Comparison of ENCODE assay signal across 10 cellular contexts in the genomic region with DNA sequence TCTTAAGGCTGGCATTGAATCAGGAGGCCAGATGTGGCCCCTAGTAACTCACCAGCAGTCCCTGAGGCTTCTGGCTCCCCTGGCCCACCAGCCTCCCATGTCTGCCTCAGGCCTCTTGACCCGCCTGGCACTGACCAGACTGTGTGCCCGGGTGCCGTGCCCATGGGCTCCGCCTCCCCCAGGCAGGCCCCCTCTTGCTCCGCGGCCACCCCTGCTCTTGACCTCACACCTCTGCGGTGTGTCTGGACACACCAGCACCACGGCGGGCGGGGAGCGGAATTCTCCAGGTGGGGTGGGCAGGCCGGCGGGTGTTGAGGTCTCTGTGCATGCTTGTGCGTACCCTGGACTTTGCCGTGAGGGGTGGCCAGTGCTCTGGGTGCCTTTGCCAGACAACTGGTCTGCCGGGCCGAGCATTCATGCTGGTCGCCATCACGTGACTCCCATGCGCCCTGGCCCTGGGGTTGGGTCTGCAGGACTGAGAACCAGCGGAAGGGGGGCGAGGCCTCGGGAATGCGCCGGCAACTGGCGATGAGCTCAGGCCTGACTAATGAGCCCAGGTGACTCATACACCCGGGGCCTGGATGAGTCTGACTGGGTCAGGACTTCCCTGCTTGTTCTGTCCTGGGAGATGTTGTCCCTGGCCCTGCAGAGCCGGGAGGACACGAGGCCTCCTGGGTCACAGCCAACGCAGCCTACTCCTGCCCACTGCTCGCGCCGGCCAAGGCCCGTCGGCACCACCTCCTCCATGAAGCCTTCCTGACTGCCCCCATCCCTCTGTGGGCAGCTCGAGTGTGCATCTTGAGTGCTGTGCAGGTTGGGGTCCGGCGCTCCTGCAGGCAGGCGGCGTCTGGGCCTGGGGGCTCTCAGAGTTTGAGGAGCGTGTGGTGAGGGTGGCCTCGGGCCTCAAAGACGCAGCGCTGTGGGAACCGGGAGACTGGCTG. TPM values are rescaled to one million over a fixed set of nuclear protein-coding genes. Genes with fewer than 3 reads are reported as not detected.
DNase-seq lines count a peak whose midpoint lies in the region; ATAC-seq and TF ChIP-seq lines count a peak whose summit lies in the region.
"Had no signal": no experiment of that assay in that cellular context is flagged by ENCODE, and none has a peak within 500 bp of the region (broad histone marks: within the 10 kb centered on the region; RNA-seq: fewer than 3 reads in every experiment).

No MANE protein-coding gene starts in this region.

- H2BK15ac ChIP-seq in mesendoderm (replicated peaks; ENCODE audit: low read depth), result no peak overlapping the region

- intact Hi-C loops in head of caudate nucleus (cut with DNase I), result no loop called here

- no peak overlapping the region for H4K5ac ChIP-seq in mesendoderm (ENCODE audit: low read length)

- DNase-seq in AG04449 (ENCODE audit: low read depth, low spot score) (peak; percentile 71), NCI-H226 (peak; percentile 97), epidermal melanocyte (ENCODE audit: insufficient read length, low spot score) (peak; percentile 95), mesendoderm (peak; percentile 97), NCI-H187 treated with DMSO at 0.1 percent for 48 hours (lab: John Stamatoyannopoulos, UW) (no peak), head of caudate nucleus (no peak)
- DNase-seq: activated naive CD8-positive, alpha-beta T cell treated with anti-CD3 and anti-CD28 coated beads, Interleukin-2, amount 10 ng/mL, durations not matched to agents 7 days and 5 days; CD4-positive, CD25-positive, alpha-beta regulatory T cell had no signal

- H3K4me2 ChIP-seq in mesendoderm (ENCODE audit: low read length), result no peak overlapping the region

- ATAC-seq in GM18498 (IDR thresholded peaks at IDR 0.05; ENCODE audit: unreplicated experiment), result no peak
- no peak for ATAC-seq in HG02610 (IDR thresholded peaks at IDR 0.05; ENCODE audit: unreplicated experiment)

- no peaks in the 10 kb centered on the region for H3K27me3 ChIP-seq in mesendoderm (ENCODE audit: insufficient read depth, low read length, poor library complexity)

- H3K4me3 ChIP-seq in AG04449 (ENCODE audit: low read depth, low read length) (no peak overlapping the region), mesendoderm (ENCODE audit: low read length) (no peak overlapping the region)

- no peak overlapping the region for H3K23ac ChIP-seq in mesendoderm (ENCODE audit: low read length)

- H3K36me3 ChIP-seq in mesendoderm (ENCODE audit: control insufficient read depth, insufficient read depth, low read length), result peaks cover 2% of the 10 kb centered on the region

- peak overlapping the region; percentile 1 for H3K27ac ChIP-seq in mesendoderm (ENCODE audit: low read depth, low read length)

- no peak for TF ChIP-seq CTCF in AG04449 (IDR thresholded peaks at IDR 0.05; ENCODE audit: insufficient read depth, low read length, missing control alignments)

- no peak overlapping the region for H2AK5ac ChIP-seq in mesendoderm (ENCODE audit: low read length)

- CTCF ChIA-PET in AG04449 (lab: Yijun Ruan, JAX), result interaction anchor here (1.0 to 1.7 kb wide), 3 partner anchors 9 to 12 kb away, joined by 3 to 6 read pairs (median 4); no protein-coding TSS in a partner anchor

- POLR2A ChIA-PET in AG04449 (lab: Yijun Ruan, JAX), result interaction anchor here (1.3 kb wide), 1 partner anchor 134 kb away, joined by 6 read pairs; no protein-coding TSS in a partner anchor

- no peak overlapping the region for H3K4ac ChIP-seq in mesendoderm (ENCODE audit: low read depth, low read length)

- H3K79me2 ChIP-seq in mesendoderm (ENCODE audit: control insufficient read depth, insufficient read depth, low read length), result peaks cover 78% of the 10 kb centered on the region

- H3K4me1 ChIP-seq in mesendoderm (ENCODE audit: control insufficient read depth, low read depth, low read length), result peaks cover 4% of the 10 kb centered on the region

- no peak overlapping the region for H4K8ac ChIP-seq in mesendoderm (ENCODE audit: low read depth, low read length)

- WGBS in mesendoderm (ENCODE audit: extremely low coverage, insufficient coverage, low lambda C conversion rate), result no CpG with 5 or more reads among the region's 45 CpGs

- H3K56ac ChIP-seq in mesendoderm (ENCODE audit: low read length), result peak overlapping the region; percentile 73

- no peak overlapping the region for H2BK5ac ChIP-seq in mesendoderm (ENCODE audit: low read length)

- no peak overlapping the region for H3K18ac ChIP-seq in mesendoderm (ENCODE audit: low read length)

- H2BK120ac ChIP-seq in mesendoderm (ENCODE audit: low read depth, low read length), result no peak overlapping the region

- peak overlapping the region; percentile 19 for H3K9ac ChIP-seq in mesendoderm (ENCODE audit: low read length)

- H3K79me1 ChIP-seq in mesendoderm (ENCODE audit: low read length), result peaks cover 18% of the 10 kb centered on the region

RNA-seq across cellular contexts. Expression of a gene that starts 22.6 kb away (rescaled TPM):
- 84.0 TPM for polyA plus RNA-seq in mesendoderm (2013, experiment 1 of 2)
- 85.5 TPM for polyA plus RNA-seq in mesendoderm (2013, experiment 2 of 2)

Comparison
In these comparisons a context has a peak if more than half of its experiments do, and no peak if none do; other contexts are left out.
1. DNase-seq: peak in AG04449 (single experiment), NCI-H226 (single experiment), epidermal melanocyte (single experiment) and mesendoderm (single experiment); none in NCI-H187 treated with DMSO at 0.1 percent for 48 hours (single experiment) and head of caudate nucleus (0 of 42).